In genomic region chr16:21599158-21599993, GRCh38 we compare ENCODE assay signal across 8 cellular contexts. TPM values are rescaled to one million over a fixed set of nuclear protein-coding genes. Genes with fewer than 3 reads are reported as not detected.
DNase-seq lines count a peak whose midpoint lies in the region; ATAC-seq, FAIRE-seq and TF ChIP-seq lines count a peak whose summit lies in the region.

Gene METTL9, plus strand, starts transcription at chr16:21599577. Its CDS starts 157 bp downstream, at chr16:21599734.

- H3K4me2 ChIP-seq in BLaER1 treated with 17β-estradiol and CSF1 and Interleukin-3, amounts not matched to agents 10 nM and 100 nM, result peak within 1 kb of the TSS; percentile 79 to 99 (median 93)
- H3K4me2 ChIP-seq in HepG2 (ENCODE audit: low read depth, low read length), result peak within 1 kb of the TSS; percentile 87

- peak; percentile 77 to 83 for TF ChIP-seq EP300 in HepG2 (IDR thresholded peaks at IDR 0.05; ENCODE audit: low read depth in 2 of 2, low read length in 2 of 2)
- peak; percentile 84 for TF ChIP-seq EP300 in HepG2 (CRISPR knock-in tag; IDR thresholded peaks at IDR 0.05; ENCODE audit: borderline replicate concordance)

- intact Hi-C loops in HepG2 (cut with micrococcal nuclease; ENCODE audit: unreplicated experiment), result no loop called here

- peak within 1 kb of the TSS; percentile 98 to 100 (median 99) for H3K9ac ChIP-seq in BLaER1 treated with 17β-estradiol and CSF1 and Interleukin-3, amounts not matched to agents 10 nM and 100 nM
- peak within 1 kb of the TSS; percentile 90 for H3K9ac ChIP-seq in HepG2 (ENCODE audit: insufficient read depth, low read depth, low read length)

- no peak for FAIRE-seq in HepG2 (lab: Jason Lieb, UNC)

- H3K27me3 ChIP-seq in BLaER1 treated with 17β-estradiol and CSF1 and Interleukin-3, amounts not matched to agents 10 nM and 100 nM, result no peaks in the 10 kb centered on the region
- peaks cover 0 to 3% of the 10 kb centered on the region in 2 experiments; a peak in 1 of 5 replicates for H3K27me3 ChIP-seq in HepG2 (ENCODE audit: control insufficient read depth in 1 of 2, insufficient read depth in 2 of 2, low read length in 2 of 2)

- H3K4me1 ChIP-seq in BLaER1 treated with 17β-estradiol and CSF1 and Interleukin-3, amounts not matched to agents 10 nM and 100 nM, result peaks cover 42 to 62% (median 54%) of the 10 kb centered on the region in 10 experiments
- H3K4me1 ChIP-seq in HepG2 (ENCODE audit: insufficient read depth, low read length), result peaks cover 62% of the 10 kb centered on the region

- DNase-seq in NCI-H748 (lab: John Stamatoyannopoulos, UW; ENCODE audit: unreplicated experiment) (peak; percentile 92), dermis blood vessel endothelial cell (peak; percentile 97), HepG2 (ENCODE audit: low spot score) (peak; percentile 94)
- peak; percentile 91 for DNase-seq in activated CD4-positive, alpha-beta T cell treated with anti-CD3 and anti-CD28 coated beads, Interleukin-2, amount 50 U/mL, for 4 hours
- DNase-seq in stimulated activated CD4-positive, alpha-beta T cell treated with anti-CD3 and anti-CD28 coated beads, Interleukin-4, amount 100 ng/mL, for 1 hour, result peak; percentile 92

- CTCF ChIA-PET in HepG2 (lab: Yijun Ruan, JAX; ENCODE audit: low intra/inter-chr PET ratio, low total read pairs), result no interaction called here

- peak; percentile 58 for TF ChIP-seq CTCF in HepG2 (CRISPR knock-in tag; IDR thresholded peaks at IDR 0.05)

- peaks cover 15 to 40% (median 37%) of the 10 kb centered on the region in 11 experiments; a peak in 18 of 22 replicates for H3K36me3 ChIP-seq in BLaER1 treated with 17β-estradiol and CSF1 and Interleukin-3, amounts not matched to agents 10 nM and 100 nM
- H3K36me3 ChIP-seq in HepG2 (replicated peaks in 1 of 2; ENCODE audit: control insufficient read depth in 1 of 2, insufficient read depth in 2 of 2, low read length in 2 of 2), result no peaks in the 10 kb centered on the region

- peaks cover 0 to 45% (median 23%) of the 10 kb centered on the region in 11 experiments; a peak in 15 of 22 replicates for H4K20me1 ChIP-seq in BLaER1 treated with 17β-estradiol and CSF1 and Interleukin-3, amounts not matched to agents 10 nM and 100 nM
- H4K20me1 ChIP-seq in HepG2 (ENCODE audit: insufficient read depth, low read length), result peaks cover 18% of the 10 kb centered on the region; the same call in 1 of the 2 replicates

- peak; percentile 84 for TF ChIP-seq RAD21 in HepG2 (CRISPR knock-in tag; IDR thresholded peaks at IDR 0.05)

- POLR2A ChIA-PET in HepG2 (lab: Yijun Ruan, JAX), result interaction anchor here (0.6 to 1.0 kb wide), 3 partner anchors 9 to 39 kb away, joined by 3 to 4 read pairs (median 3); no protein-coding TSS in a partner anchor

- ATAC-seq in GM19351 (IDR thresholded peaks at IDR 0.05; ENCODE audit: unreplicated experiment) (peak; percentile 91), HG03521 (IDR thresholded peaks at IDR 0.05; ENCODE audit: unreplicated experiment) (peak; percentile 93), HepG2 (peak; percentile 93)

- peak within 1 kb of the TSS; percentile 97 to 100 (median 99) for H3K27ac ChIP-seq in BLaER1 treated with 17β-estradiol and CSF1 and Interleukin-3, amounts not matched to agents 10 nM and 100 nM
- H3K27ac ChIP-seq in HepG2 (ENCODE audit: extremely low read length, insufficient read depth, low read length), result peak within 1 kb of the TSS; percentile 92

- H2AFZ ChIP-seq in HepG2 (ENCODE audit: low read length), result peak within 1 kb of the TSS; percentile 85

- H3K4me3 ChIP-seq in BLaER1 treated with 17β-estradiol and CSF1 and Interleukin-3, amounts not matched to agents 10 nM and 100 nM, result peak within 1 kb of the TSS; percentile 88 to 98 (median 94)
- H3K4me3 ChIP-seq in HepG2 (replicated peaks in 1 of 3; ENCODE audit: insufficient read depth in 1 of 3, low read depth in 2 of 3, low read length in 3 of 3), result peak within 1 kb of the TSS; percentile 79 to 99 (median 95)

- H3K79me2 ChIP-seq in HepG2 (ENCODE audit: insufficient read depth, low read length), result peaks cover 44% of the 10 kb centered on the region

- in situ Hi-C loops in HepG2 (cut with HindIII; ENCODE audit: extremely low pct_ligation_motif_present, low pct_unique_long_range_greater_than_20kb), result no loop called here

- peak; percentile 96 for TF ChIP-seq POLR2A in HepG2 (IDR thresholded peaks at IDR 0.05; ENCODE audit: insufficient read depth in 1 of 2, low read depth in 2 of 2, low read length in 2 of 2)

- under 1% methylated on average over 47 of the region's 93 CpGs for WGBS in HepG2 (ENCODE audit: low lambda C conversion rate)

- no peaks in the 10 kb centered on the region for H3K9me3 ChIP-seq in BLaER1 treated with 17β-estradiol and CSF1 and Interleukin-3, amounts not matched to agents 10 nM and 100 nM (replicated peaks in 1 of 11)
- H3K9me3 ChIP-seq in HepG2 (ENCODE audit: low read length), result no peaks in the 10 kb centered on the region

- BruUV-seq in HepG2 (replicated peaks; lab: Mats Ljungman, UMichigan), result no TSS peak

TF ChIP-seq in HepG2, 621 proteins besides CTCF, POLR2A, EP300 and RAD21 (continues in another document):
- TF ChIP-seq MAF1 (CRISPR knock-in tag; IDR thresholded peaks at IDR 0.05; ENCODE audit: borderline replicate concordance) (peak; percentile 98), MAZ (IDR thresholded peaks at IDR 0.05; ENCODE audit: borderline replicate concordance, low read depth, low read length) (peak; percentile 99), MAZ (CRISPR knock-in tag; IDR thresholded peaks at IDR 0.05; ENCODE audit: low read depth) (peak; percentile 100)

RNA-seq across cellular contexts. Expression of gene METTL9, which starts in this region (rescaled TPM):
- total RNA-seq in dermis blood vessel endothelial cell (200 and 265 TPM in 2 replicates), HepG2 (2016; rRNA removed; fragmentation: Illumina TruSeq; extraction: Trizol) (175 and 204 TPM in 2 replicates)
- total RNA-seq in HepG2 (2016; cell fraction: cytosol; rRNA removed; fragmentation: Illumina TruSeq; extraction: Trizol; ENCODE audit: low read depth), result 260 and 296 TPM in 2 replicates
- 189 and 192 TPM in 2 replicates for total RNA-seq in HepG2 (2016; cell fraction: insoluble cytoplasmic fraction; rRNA removed; fragmentation: Illumina TruSeq; extraction: Trizol)
- 531 and 570 TPM in 2 replicates for total RNA-seq in HepG2 (2016; cell fraction: membrane; rRNA removed; fragmentation: Illumina TruSeq; extraction: Trizol)
- 102 and 120 TPM in 2 replicates for total RNA-seq in HepG2 (2016; cell fraction: nucleus; rRNA removed; fragmentation: Illumina TruSeq; extraction: Trizol)
- polyA plus RNA-seq in HepG2 (2011; rRNA removed), result 96.9 and 123 TPM in 2 replicates
- polyA plus RNA-seq in HepG2 (2011; cell fraction: cytosol; rRNA removed), result 57.9 and 89.7 TPM in 2 replicates
- polyA plus RNA-seq in HepG2 (2011; cell fraction: nucleus; rRNA removed), result 22.0 and 27.5 TPM in 2 replicates
- polyA plus RNA-seq in HepG2 (2012), result 128 and 134 TPM in 2 replicates
- 385 and 459 TPM in 2 replicates for polyA plus RNA-seq in HepG2 (2016; cell fraction: cytosol; fragmentation: Illumina TruSeq; extraction: Trizol; ENCODE audit: low read depth)
- 218 and 221 TPM in 2 replicates for polyA plus RNA-seq in HepG2 (2016; cell fraction: insoluble cytoplasmic fraction; fragmentation: Illumina TruSeq; extraction: Trizol; ENCODE audit: low read depth)
- polyA plus RNA-seq in HepG2 (2016; cell fraction: membrane; fragmentation: Illumina TruSeq; extraction: Trizol; ENCODE audit: low read depth), result 534 and 554 TPM in 2 replicates
- polyA plus RNA-seq in HepG2 (2016; cell fraction: nucleus; fragmentation: Illumina TruSeq; extraction: Trizol; ENCODE audit: insufficient read depth, low read depth), result 143 and 144 TPM in 2 replicates
- 23.0 and 41.2 TPM in 2 replicates for polyA minus RNA-seq in HepG2 (2011; rRNA and poly(A)+ RNA removed; ENCODE audit: low replicate concordance)
- polyA minus RNA-seq in HepG2 (2011; cell fraction: cytosol; rRNA and poly(A)+ RNA removed), result 66.7 and 68.9 TPM in 2 replicates
- polyA minus RNA-seq in HepG2 (2011; cell fraction: nucleus; rRNA and poly(A)+ RNA removed), result 50.9 and 56.4 TPM in 2 replicates

Comparison
In these comparisons a context has a peak if more than half of its experiments do, and no peak if none do; other contexts are left out.
1. Peak in every context shown above with its lines: DNase-seq, ATAC-seq, H3K4me3 ChIP-seq and H3K27ac ChIP-seq.